8 cellular contexts compared by ENCODE assay signal in genomic region chr1:116167625-116168276, GRCh38. TPM values are rescaled to one million over a fixed set of nuclear protein-coding genes. Genes with fewer than 3 reads are reported as not detected.
A peak's percentile ranks its signal among the peaks of the same experiment; 100 is the strongest.
DNase-seq lines count a peak whose midpoint lies in the region; ATAC-seq, FAIRE-seq and TF ChIP-seq lines count a peak whose summit lies in the region.

No MANE protein-coding gene starts in this region.

- ATAC-seq in activated CD8-positive, alpha-beta memory T cell treated with anti-CD3 and anti-CD28 coated beads, Interleukin-2, amount 10 ng/mL, durations not matched to agents 7 days and 5 days: no peak
- ATAC-seq in HG02852 (IDR thresholded peaks at IDR 0.05; ENCODE audit: unreplicated experiment): no peak
- no peak for ATAC-seq in GM18909 (IDR thresholded peaks at IDR 0.05; ENCODE audit: poor library complexity, unreplicated experiment)

- in situ Hi-C loops in astrocyte of the cerebellum (cut with HindIII; ENCODE audit: low sequenced_read_pairs): loop anchor here (25.0 kb wide), 1 partner anchor 320 kb away; no protein-coding TSS in a partner anchor

- peaks cover 5 to 44% (median 29%) of the 10 kb centered on the region in 4 donors for H3K4me1 ChIP-seq in stomach

- no peaks in the 10 kb centered on the region for H3K36me3 ChIP-seq in stomach

- H3K27me3 ChIP-seq in stomach: no peaks in the 10 kb centered on the region

- H3K4me3 ChIP-seq in astrocyte of the cerebellum (ENCODE audit: low read depth, low read length) (peak overlapping the region; percentile 50), stomach (peak overlapping the region; percentile 58 to 67 (median 61))

- intact Hi-C loops in stomach (cut with DNase I; ENCODE audit: low total_unique reads): no loop called here

- H3K36me3 Mint-ChIP-seq in activated CD8-positive, alpha-beta memory T cell treated with anti-CD3 and anti-CD28 coated beads, Interleukin-2, amount 10 ng/mL, durations not matched to agents 7 days and 5 days: no peaks in the 10 kb centered on the region
- no peaks in the 10 kb centered on the region for H3K36me3 Mint-ChIP-seq in immature natural killer cell

- peaks cover 6% of the 10 kb centered on the region for H3K4me1 Mint-ChIP-seq in activated CD8-positive, alpha-beta memory T cell treated with anti-CD3 and anti-CD28 coated beads, Interleukin-2, amount 10 ng/mL, durations not matched to agents 7 days and 5 days
- H3K4me1 Mint-ChIP-seq in immature natural killer cell: peaks cover 12 to 13% of the 10 kb centered on the region in 2 donors

- H3K4me3 Mint-ChIP-seq in activated CD8-positive, alpha-beta memory T cell treated with anti-CD3 and anti-CD28 coated beads, Interleukin-2, amount 10 ng/mL, durations not matched to agents 7 days and 5 days: peak overlapping the region; percentile 61
- peak overlapping the region; percentile 82 to 88 (median 84) for H3K4me3 Mint-ChIP-seq in immature natural killer cell

- TF ChIP-seq CTCF in astrocyte of the cerebellum (IDR thresholded peaks at IDR 0.05; ENCODE audit: low read depth, low read length, missing control alignments) (no peak), stomach (IDR thresholded peaks at IDR 0.05) (no peak)

- 9 to 22% (median 16%) methylated on average over 17 to 35 of the region's 35 CpGs for WGBS in stomach, 5 donors

- TF ChIP-seq EP300 in stomach (IDR thresholded peaks at IDR 0.05): no peak

- no peaks in the 10 kb centered on the region for H3K9me3 ChIP-seq in stomach

- H3K27ac ChIP-seq in stomach: peak overlapping the region; percentile 9 to 82 (median 79)

- H3K27ac Mint-ChIP-seq in activated CD8-positive, alpha-beta memory T cell treated with anti-CD3 and anti-CD28 coated beads, Interleukin-2, amount 10 ng/mL, durations not matched to agents 7 days and 5 days: no peak overlapping the region
- H3K27ac Mint-ChIP-seq in immature natural killer cell: peak overlapping the region in 5 of 6 donors; percentile 65 to 81 (median 77)

- H3K9me3 Mint-ChIP-seq in activated CD8-positive, alpha-beta memory T cell treated with anti-CD3 and anti-CD28 coated beads, Interleukin-2, amount 10 ng/mL, durations not matched to agents 7 days and 5 days (ENCODE audit: low read depth): no peaks in the 10 kb centered on the region
- no peaks in the 10 kb centered on the region for H3K9me3 Mint-ChIP-seq in immature natural killer cell

- no peaks in the 10 kb centered on the region for H3K27me3 Mint-ChIP-seq in activated CD8-positive, alpha-beta memory T cell treated with anti-CD3 and anti-CD28 coated beads, Interleukin-2, amount 10 ng/mL, durations not matched to agents 7 days and 5 days
- H3K27me3 Mint-ChIP-seq in immature natural killer cell (ENCODE audit: low read depth in 3 of 3): peaks cover 0 to 11% (median 6%) of the 10 kb centered on the region in 3 donors

- no peak for DNase-seq in activated CD8-positive, alpha-beta memory T cell treated with anti-CD3 and anti-CD28 coated beads, Interleukin-2, amount 10 ng/mL, durations not matched to agents 7 days and 5 days
- DNase-seq in activated CD8-positive, alpha-beta memory T cell treated with anti-CD3 and anti-CD28 coated beads for 24 hours: no peak
- DNase-seq in astrocyte of the cerebellum (ENCODE audit: low read depth) (no peak), immature natural killer cell (peak in 1 of 3 donors; percentile 5), stomach (peak; percentile 27), RCC 7860 (ENCODE audit: low spot score) (no peak)

- CTCF ChIA-PET in activated CD8-positive, alpha-beta memory T cell treated with anti-CD3 and anti-CD28 coated beads, Interleukin-2, amount 10 ng/mL, durations not matched to agents 7 days and 5 days (lab: Charles Lee): interaction anchor here (0.9 to 5.4 kb wide), 10 partner anchors 9 to 317 kb away, joined by 3 to 30 read pairs (median 8); no protein-coding TSS in a partner anchor

- no peak for TF ChIP-seq POLR2A in stomach (IDR thresholded peaks at IDR 0.05)

- FAIRE-seq in RCC 7860 (lab: Jason Lieb, UNC): no peak

RNA-seq across cellular contexts. Expression of gene MAB21L3, which starts 56.6 kb away (rescaled TPM):
- total RNA-seq in activated CD8-positive, alpha-beta memory T cell treated with anti-CD3 and anti-CD28 coated beads, Interleukin-2, amount 10 ng/mL, durations not matched to agents 7 days and 5 days: not detected
- not detected for polyA plus RNA-seq in immature natural killer cell
- total RNA-seq in stomach: under 1 TPM in 1 of 5 donors, not detected in 4; 0.18 TPM
- under 1 TPM in 1 of 3 donors, not detected in 2; 0.60 TPM for polyA plus RNA-seq in stomach
